ENCODE assay signal across 19 cellular contexts in the genomic region with DNA sequence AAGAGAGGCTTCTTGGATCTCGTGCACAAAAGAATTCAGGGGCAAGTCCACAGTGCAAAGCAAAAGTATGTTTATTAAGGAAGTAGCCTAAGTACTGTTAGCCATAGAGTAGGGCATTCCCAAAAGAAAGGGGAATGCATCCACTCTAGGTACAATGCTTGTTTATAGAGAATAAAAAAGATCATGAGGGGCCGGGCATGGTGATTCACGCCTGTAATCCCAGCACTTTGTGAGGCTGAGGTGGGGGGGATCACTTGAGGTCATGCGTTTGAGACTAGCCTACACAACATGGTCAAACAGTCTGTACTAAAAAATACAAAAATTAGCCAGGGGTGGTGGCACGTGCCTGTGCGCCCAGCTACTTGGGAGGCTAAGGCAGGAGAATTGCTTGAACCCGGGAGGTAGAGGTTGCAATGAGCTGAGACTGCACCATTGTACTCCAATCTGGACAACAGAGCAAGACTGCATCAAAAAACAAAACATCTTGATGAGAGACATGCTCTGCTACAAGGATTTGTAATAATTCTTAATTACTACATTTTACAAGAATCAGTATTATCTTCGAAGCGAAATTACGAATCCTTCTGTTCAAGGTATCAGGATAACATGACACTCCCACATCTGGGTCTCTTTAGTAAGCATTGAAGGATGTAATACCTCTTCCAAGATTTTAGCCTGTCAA.
DNase-seq lines count a peak whose midpoint lies in the region; ATAC-seq and TF ChIP-seq lines count a peak whose summit lies in the region.
"Had no signal": no experiment of that assay in that cellular context is flagged by ENCODE, and none has a peak within 500 bp of the region (broad histone marks: within the 10 kb centered on the region; RNA-seq: fewer than 3 reads in every experiment).

No MANE protein-coding gene starts in this region.

- H3K27me3 Mint-ChIP-seq in CD8-positive, alpha-beta memory T cell: peaks cover 13 to 35% of the 10 kb centered on the region in 2 donors
- H3K27me3 Mint-ChIP-seq in activated T-helper 17 cell treated with anti-CD3 and anti-CD28 coated beads, Interleukin-2, amount 50 U/mL, for 72 hours: peaks cover 5% of the 10 kb centered on the region
- no peaks in the 10 kb centered on the region for H3K27me3 Mint-ChIP-seq in activated T-helper 2 cell treated with anti-CD3 and anti-CD28 coated beads, Interferon-gamma antibody, Interleukin-2, Interleukin-4, amounts not matched to agents 10 μg/mL and 5 μg/mL and 100 μg/mL, durations not matched to agents 14 hours and 24 hours and 36 hours (ENCODE audit: low read depth)

- H3K14ac ChIP-seq in neuronal stem cell (ENCODE audit: low read length): no peak overlapping the region

- H3K9me3 ChIP-seq in CD8-positive, alpha-beta memory T cell (ENCODE audit: low read length): no peaks in the 10 kb centered on the region
- H3K9me3 ChIP-seq in liver (ENCODE audit: control insufficient read depth in 4 of 4, low read length in 3 of 4) (no peaks in the 10 kb centered on the region), neuronal stem cell (replicated peaks in 1 of 2; ENCODE audit: control insufficient read depth in 2 of 2, insufficient read depth in 1 of 2, low read depth in 1 of 2, low read length in 2 of 2) (no peaks in the 10 kb centered on the region)
- H3K9me3 ChIP-seq: MG63, Peyer's patch had no signal

- H3K18ac ChIP-seq in neuronal stem cell (ENCODE audit: low read length): no peak overlapping the region

- H2BK15ac ChIP-seq in neuronal stem cell (ENCODE audit: low read length): no peak overlapping the region

- no peak overlapping the region for H3K4ac ChIP-seq in neuronal stem cell (ENCODE audit: low read length)

- no peak overlapping the region for H2AK5ac ChIP-seq in neuronal stem cell (ENCODE audit: low read depth, low read length)

- no peak overlapping the region for H2AFZ ChIP-seq in neuronal stem cell (ENCODE audit: low read length)

- H2BK120ac ChIP-seq in neuronal stem cell (ENCODE audit: low read depth, low read length): no peak overlapping the region

- H3K9me3 Mint-ChIP-seq in CD8-positive, alpha-beta memory T cell: peaks cover 0 to 15% (median 4%) of the 10 kb centered on the region in 5 donors
- peaks cover 12% of the 10 kb centered on the region for H3K9me3 Mint-ChIP-seq in activated T-helper 17 cell treated with anti-CD3 and anti-CD28 coated beads, Interleukin-2, amount 50 U/mL, for 72 hours
- peaks cover 5% of the 10 kb centered on the region for H3K9me3 Mint-ChIP-seq in activated T-helper 2 cell treated with anti-CD3 and anti-CD28 coated beads, Interferon-gamma antibody, Interleukin-2, Interleukin-4, amounts not matched to agents 10 μg/mL and 5 μg/mL and 100 μg/mL, durations not matched to agents 14 hours and 24 hours and 36 hours

- H3K27ac Mint-ChIP-seq in CD8-positive, alpha-beta memory T cell: no peak overlapping the region
- H3K27ac Mint-ChIP-seq in activated T-helper 17 cell treated with anti-CD3 and anti-CD28 coated beads, Interleukin-2, amount 50 U/mL, for 72 hours: peak overlapping the region; percentile 87
- no peak overlapping the region for H3K27ac Mint-ChIP-seq in activated T-helper 2 cell treated with anti-CD3 and anti-CD28 coated beads, Interferon-gamma antibody, Interleukin-2, Interleukin-4, amounts not matched to agents 10 μg/mL and 5 μg/mL and 100 μg/mL, durations not matched to agents 14 hours and 24 hours and 36 hours
- H3K27ac Mint-ChIP-seq: CD4-positive, alpha-beta memory T cell had no signal

- no peaks in the 10 kb centered on the region for H3K79me1 ChIP-seq in neuronal stem cell (ENCODE audit: low read depth, low read length)

- H4K91ac ChIP-seq in neuronal stem cell (ENCODE audit: low read depth, low read length, poor library complexity): no peak overlapping the region

- no peak overlapping the region for H4K8ac ChIP-seq in neuronal stem cell (ENCODE audit: low read depth, low read length)

- 90% methylated on average over 10 of the region's 10 CpGs for WGBS in liver
- no CpG with 5 or more reads among the region's 10 CpGs for WGBS in neuronal stem cell (ENCODE audit: extremely low coverage in 2 of 2, insufficient read length in 2 of 2, insufficient replicate concordance in 1 of 2), 2 donors

- no peak for DNase-seq in CD8-positive, alpha-beta memory T cell
- DNase-seq in Daoy (ENCODE audit: low read depth): peak; percentile 24
- DNase-seq in neuronal stem cell (ENCODE audit: low spot score): no peak
- no peak for DNase-seq in activated T-helper 2 cell treated with anti-CD3 and anti-CD28 coated beads, Interferon-gamma antibody, Interleukin-2, Interleukin-4, amounts not matched to agents 10 μg/mL and 5 μg/mL and 100 μg/mL, durations not matched to agents 14 hours and 24 hours and 36 hours (ENCODE audit: low spot score)
- DNase-seq in globus pallidus (ENCODE audit: low spot score): no peak
- no peak for DNase-seq in stimulated activated naive CD4-positive, alpha-beta T cell treated with Interleukin-2 at 50 U/mL for 16 hours (lab: John Stamatoyannopoulos, UW)
- DNase-seq: CD4-positive, alpha-beta memory T cell; DMS 273 treated with DMSO at 0.1 percent for 48 hours; GOT3; MG63; NCI-H1092; NCI-H2081 treated with DMSO at 0.1 percent for 48 hours; NCI-H524; Right ventricle myocardium superior had no signal

- intact Hi-C loops in activated T-helper 2 cell treated with anti-CD3 and anti-CD28 coated beads, Interferon-gamma antibody, Interleukin-2, Interleukin-4, amounts not matched to agents 10 μg/mL and 5 μg/mL and 100 μg/mL, durations not matched to agents 14 hours and 24 hours and 36 hours (cut with micrococcal nuclease): loop anchor here (5.0 kb wide), 1 partner anchor 140 kb away; no protein-coding TSS in a partner anchor

- TF ChIP-seq CTCF in liver (IDR thresholded peaks at IDR 0.05; ENCODE audit: low read depth, low read length, missing input control): no peak

- no peaks in the 10 kb centered on the region for H3K36me3 ChIP-seq in CD8-positive, alpha-beta memory T cell (ENCODE audit: insufficient read depth, low read length)
- no peaks in the 10 kb centered on the region for H3K36me3 ChIP-seq in liver (ENCODE audit: control insufficient read depth in 4 of 4, insufficient read depth in 3 of 4, low read depth in 1 of 4, low read length in 3 of 4)
- H3K36me3 ChIP-seq in neuronal stem cell (replicated peaks in 1 of 2; ENCODE audit: control insufficient read depth in 2 of 2, insufficient read depth in 2 of 2, low read length in 2 of 2): no peaks in the 10 kb centered on the region
- H3K36me3 ChIP-seq: MG63, Peyer's patch had no signal

- no peak overlapping the region for H3K4me3 Mint-ChIP-seq in CD8-positive, alpha-beta memory T cell
- peak overlapping the region; percentile 46 for H3K4me3 Mint-ChIP-seq in activated T-helper 17 cell treated with anti-CD3 and anti-CD28 coated beads, Interleukin-2, amount 50 U/mL, for 72 hours
- H3K4me3 Mint-ChIP-seq in activated T-helper 2 cell treated with anti-CD3 and anti-CD28 coated beads, Interferon-gamma antibody, Interleukin-2, Interleukin-4, amounts not matched to agents 10 μg/mL and 5 μg/mL and 100 μg/mL, durations not matched to agents 14 hours and 24 hours and 36 hours (ENCODE audit: low read depth): no peak overlapping the region
- H3K4me3 Mint-ChIP-seq: CD4-positive, alpha-beta memory T cell had no signal

- no peaks in the 10 kb centered on the region for H3K4me1 ChIP-seq in CD8-positive, alpha-beta memory T cell (ENCODE audit: insufficient read depth, low read length)
- H3K4me1 ChIP-seq in liver (ENCODE audit: control insufficient read depth in 4 of 4, insufficient read depth in 4 of 4, low read length in 3 of 4) (peaks cover 2 to 42% (median 29%) of the 10 kb centered on the region in 4 donors), neuronal stem cell (ENCODE audit: control insufficient read depth in 2 of 2, insufficient read depth in 1 of 2, low read depth in 1 of 2, low read length in 2 of 2) (no peaks in the 10 kb centered on the region)
- H3K4me1 ChIP-seq: Peyer's patch had no signal

- H3K23ac ChIP-seq in neuronal stem cell (ENCODE audit: low read depth, low read length, poor library complexity): no peak overlapping the region

- no peak overlapping the region for H2BK12ac ChIP-seq in neuronal stem cell (ENCODE audit: low read length)

- no peak for TF ChIP-seq RAD21 in liver (IDR thresholded peaks at IDR 0.05)

- no peak overlapping the region for H3K4me2 ChIP-seq in neuronal stem cell (ENCODE audit: insufficient read depth, low read length, poor library complexity, severe bottlenecking)
- H3K4me2 ChIP-seq: KMS-11 had no signal

- CTCF ChIA-PET in CD8-positive, alpha-beta memory T cell (lab: Charles Lee): no interaction called here

- POLR2A ChIA-PET in CD8-positive, alpha-beta memory T cell (lab: Charles Lee): no interaction called here

- no peak for ATAC-seq in activated T-helper 17 cell treated with anti-CD3 and anti-CD28 coated beads, Interleukin-2, amount 50 U/mL, for 72 hours (replicated peaks)

- H3K4me1 Mint-ChIP-seq in CD8-positive, alpha-beta memory T cell: peaks cover 0 to 2% (median 2%) of the 10 kb centered on the region in 3 donors
- H3K4me1 Mint-ChIP-seq in activated T-helper 17 cell treated with anti-CD3 and anti-CD28 coated beads, Interleukin-2, amount 50 U/mL, for 72 hours: peaks cover 16% of the 10 kb centered on the region
- peaks cover 17% of the 10 kb centered on the region for H3K4me1 Mint-ChIP-seq in activated T-helper 2 cell treated with anti-CD3 and anti-CD28 coated beads, Interferon-gamma antibody, Interleukin-2, Interleukin-4, amounts not matched to agents 10 μg/mL and 5 μg/mL and 100 μg/mL, durations not matched to agents 14 hours and 24 hours and 36 hours (ENCODE audit: low read depth)

- H3K4me3 ChIP-seq in CD8-positive, alpha-beta memory T cell (ENCODE audit: low read length): no peak overlapping the region
- H3K4me3 ChIP-seq in liver (ENCODE audit: low read depth in 1 of 3, low read length in 3 of 3): no peak overlapping the region
- H3K4me3 ChIP-seq in neuronal stem cell (ENCODE audit: low read length in 2 of 2): no peak overlapping the region
- H3K4me3 ChIP-seq: MG63, SK-N-MC had no signal

- H2BK5ac ChIP-seq in neuronal stem cell (ENCODE audit: low read length): no peak overlapping the region

- H3K36me3 Mint-ChIP-seq in CD8-positive, alpha-beta memory T cell: no peaks in the 10 kb centered on the region
- peaks cover 6% of the 10 kb centered on the region for H3K36me3 Mint-ChIP-seq in activated T-helper 17 cell treated with anti-CD3 and anti-CD28 coated beads, Interleukin-2, amount 50 U/mL, for 72 hours (ENCODE audit: low read depth)
- no peaks in the 10 kb centered on the region for H3K36me3 Mint-ChIP-seq in activated T-helper 2 cell treated with anti-CD3 and anti-CD28 coated beads, Interferon-gamma antibody, Interleukin-2, Interleukin-4, amounts not matched to agents 10 μg/mL and 5 μg/mL and 100 μg/mL, durations not matched to agents 14 hours and 24 hours and 36 hours (ENCODE audit: low read depth)
- H3K36me3 Mint-ChIP-seq: CD4-positive, alpha-beta memory T cell had no signal

- H3K27ac ChIP-seq in CD8-positive, alpha-beta memory T cell (ENCODE audit: low read depth, low read length): peak overlapping the region; percentile 9
- peak overlapping the region; percentile 86 to 89 for H3K27ac ChIP-seq in liver (ENCODE audit: low read depth in 1 of 2, low read length in 2 of 2)
- no peak overlapping the region for H3K27ac ChIP-seq in neuronal stem cell (replicated peaks; ENCODE audit: low read length)
- H3K27ac ChIP-seq: KMS-11, SK-N-MC had no signal

- H3K9ac ChIP-seq in liver (ENCODE audit: low read depth in 1 of 2, low read length in 2 of 2) (no peak overlapping the region), neuronal stem cell (ENCODE audit: low read depth, low read length, poor library complexity) (no peak overlapping the region)
- H3K9ac ChIP-seq: KMS-11 had no signal

- H3K27me3 ChIP-seq in CD8-positive, alpha-beta memory T cell (ENCODE audit: insufficient read depth, low read length, poor library complexity, severe bottlenecking): no peaks in the 10 kb centered on the region
- H3K27me3 ChIP-seq in liver (ENCODE audit: control insufficient read depth in 4 of 4, insufficient read depth in 4 of 4, low read length in 3 of 4) (no peaks in the 10 kb centered on the region), neuronal stem cell (ENCODE audit: control insufficient read depth in 3 of 3, insufficient read depth in 3 of 3, low read depth in 1 of 3, low read length in 3 of 3) (peaks cover 0 to 4% (median 0%) of the 10 kb centered on the region in 3 experiments)
- H3K27me3 ChIP-seq: Peyer's patch had no signal
